21 cellular contexts compared by ENCODE assay signal in genomic region chr22:20660441-20661054, GRCh38.
DNase-seq lines count a peak whose midpoint lies in the region; ATAC-seq, FAIRE-seq and TF ChIP-seq lines count a peak whose summit lies in the region.
"Had no signal": no experiment of that assay in that cellular context is flagged by ENCODE, and none has a peak within 500 bp of the region (broad histone marks: within the 10 kb centered on the region; RNA-seq: fewer than 3 reads in every experiment).

No MANE protein-coding gene starts in this region.

- H3K9me3 ChIP-seq in A549 = no peaks in the 10 kb centered on the region
- peaks cover 8% of the 10 kb centered on the region; the same call in 1 of the 2 replicates for H3K9me3 ChIP-seq in K562 (replicated peaks; ENCODE audit: control insufficient read depth, insufficient read depth, low read depth, low read length)
- H3K9me3 ChIP-seq in small intestine (ENCODE audit: control insufficient read depth, low read depth) = no peaks in the 10 kb centered on the region
- H3K9me3 ChIP-seq: BE2C had no signal

- TF ChIP-seq CTCF in A549 (IDR thresholded peaks at IDR 0.05) = no peak
- TF ChIP-seq CTCF in K562 (IDR thresholded peaks at IDR 0.05 in 2 of 3, conservative IDR thresholded peaks at IDR 0.05 in 1 of 3; ENCODE audit: insufficient read depth in 2 of 3, low read depth in 1 of 3, low read length in 3 of 3) = no peak

- no peak for TF ChIP-seq RAD21 in A549 (conservative IDR thresholded peaks at IDR 0.05 in 1 of 2, IDR thresholded peaks at IDR 0.05 in 1 of 2)
- no peak for TF ChIP-seq RAD21 in K562 (CRISPR knock-in tag; conservative IDR thresholded peaks at IDR 0.05 in 1 of 2, IDR thresholded peaks at IDR 0.05 in 1 of 2)

- TF ChIP-seq POLR2A in A549 (IDR thresholded peaks at IDR 0.05; ENCODE audit: low read length) = no peak
- TF ChIP-seq POLR2A in K562 (conservative IDR thresholded peaks at IDR 0.05) = no peak

- no peak for DNase-seq in A549 (ENCODE audit: low read depth in 1 of 2, low spot score in 1 of 2)
- no peak for DNase-seq in K562 (ENCODE audit: extremely low read depth in 1 of 4, low spot score in 3 of 4)
- DNase-seq in small intestine = no peak
- DNase-seq in amygdala (lab: John Stamatoyannopoulos, UW) = no peak
- no peak for DNase-seq in pons (ENCODE audit: low spot score)
- no peak for DNase-seq in DMS153 treated with DMSO at 0.1 percent for 48 hours (lab: John Stamatoyannopoulos, UW; ENCODE audit: unreplicated experiment)
- DNase-seq: 8988T; ACHN; BE2C; C1 segment of cervical spinal cord; CD4-positive, alpha-beta memory T cell; CD4-positive, CD25-positive, alpha-beta regulatory T cell; CD8-positive, alpha-beta memory T cell; COR-L47; DMS 273 treated with DMSO at 0.1 percent for 48 hours; DMS153; DMS79 treated with DMSO at 0.1 percent for 48 hours; GF-D8 had no signal

- intact Hi-C loops in K562 (cut with micrococcal nuclease) = no loop called here

- TF ChIP-seq EP300 in A549 (IDR thresholded peaks at IDR 0.05) = no peak
- TF ChIP-seq EP300 in K562 (IDR thresholded peaks at IDR 0.05; ENCODE audit: low read length) = no peak

- BruUV-seq in K562 (replicated peaks; lab: Mats Ljungman, UMichigan) = TSS peak; percentile 22

- POLR2A ChIA-PET in A549 (lab: Yijun Ruan, JAX) (no interaction called here), K562 (lab: Yijun Ruan, JAX) (interaction anchor here (0.8 kb wide), 1 partner anchor 350 kb away, joined by 4 read pairs; no protein-coding TSS in a partner anchor)

- CTCF ChIA-PET in A549 (lab: Yijun Ruan, JAX) = interaction anchor here (1.0 kb wide), 1 partner anchor 22 kb away, joined by 3 read pairs; no protein-coding TSS in a partner anchor
- CTCF ChIA-PET in K562 (lab: Yijun Ruan, JAX; ENCODE audit: low intra/inter-chr PET ratio) = no interaction called here

- no peak overlapping the region for H2AFZ ChIP-seq in K562 (ENCODE audit: low read depth, low read length)

- H3K36me3 ChIP-seq in K562 (ENCODE audit: control insufficient read depth, insufficient read depth, low read length) = no peaks in the 10 kb centered on the region
- no peaks in the 10 kb centered on the region for H3K36me3 ChIP-seq in small intestine (ENCODE audit: control insufficient read depth in 2 of 2, insufficient read depth in 2 of 2, low read length in 2 of 2)
- H3K36me3 ChIP-seq: BE2C, BLaER1 had no signal

- H3K9me1 ChIP-seq in K562 (ENCODE audit: control insufficient read depth, insufficient read depth, low read length) = no peaks in the 10 kb centered on the region

- H3K4me3 ChIP-seq in A549 (no peak overlapping the region), K562 (no peak overlapping the region), small intestine (ENCODE audit: low read depth in 1 of 2, low read length in 2 of 2) (no peak overlapping the region)
- H3K4me3 ChIP-seq: BLaER1 had no signal

- no peaks in the 10 kb centered on the region for H3K79me2 ChIP-seq in K562 (ENCODE audit: control insufficient read depth, insufficient read depth, low read length)

- in situ Hi-C loops in K562 (cut with MboI) = no loop called here

- no peak overlapping the region for H3K9ac ChIP-seq in K562 (ENCODE audit: insufficient read depth in 1 of 2, low read depth in 2 of 2, low read length in 2 of 2)
- H3K9ac ChIP-seq: BLaER1 had no signal

- ATAC-seq in A549 (no peak), K562 (no peak)

- H3K4me2 ChIP-seq in A549 (no peak overlapping the region), K562 (ENCODE audit: insufficient read depth, low read length) (no peak overlapping the region)
- H3K4me2 ChIP-seq: BLaER1 had no signal

- H3K27me3 ChIP-seq in K562 (ENCODE audit: control insufficient read depth in 2 of 2, insufficient read depth in 2 of 2, low read length in 2 of 2) (peaks cover 30 to 36% of the 10 kb centered on the region in 2 experiments), small intestine (ENCODE audit: control insufficient read depth in 2 of 2, insufficient read depth in 2 of 2, low read length in 2 of 2) (peaks cover 0 to 2% of the 10 kb centered on the region in 2 donors)
- H3K27me3 ChIP-seq: BLaER1 had no signal

- FAIRE-seq in A549 (lab: Jason Lieb, UNC) (no peak), K562 (lab: Jason Lieb, UNC) (no peak), small intestine (lab: Jason Lieb, UNC) (peak; percentile 76)
- FAIRE-seq: GM12891, GM19239 had no signal

- H3K27ac ChIP-seq in A549 = no peak overlapping the region
- H3K27ac ChIP-seq in K562 (ENCODE audit: extremely low read depth, low read depth, low read length) = no peak overlapping the region
- H3K27ac ChIP-seq in small intestine (ENCODE audit: low read depth in 1 of 2, low read length in 1 of 2) = no peak overlapping the region
- H3K27ac ChIP-seq: BLaER1 had no signal

- no peaks in the 10 kb centered on the region for H4K20me1 ChIP-seq in K562 (replicated peaks; ENCODE audit: control insufficient read depth, insufficient read depth, low read length)
- H4K20me1 ChIP-seq: BLaER1 had no signal

- WGBS in A549 (ENCODE audit: missing lambda C conversion rate) = 48% methylated on average over 6 of the region's 6 CpGs
- WGBS in K562 (ENCODE audit: insufficient coverage, low coverage, missing lambda C conversion rate) = 3% methylated on average over 6 of the region's 6 CpGs
- 73 to 84% (median 78%) methylated on average over 6 of the region's 6 CpGs for WGBS in small intestine, 3 donors

- no peaks in the 10 kb centered on the region for H3K4me1 ChIP-seq in A549
- H3K4me1 ChIP-seq in K562 (replicated peaks in 1 of 2; ENCODE audit: control insufficient read depth in 2 of 2, insufficient read depth in 2 of 2, low read length in 2 of 2) = no peaks in the 10 kb centered on the region; a peak in 1 of 5 replicates
- H3K4me1 ChIP-seq in small intestine (ENCODE audit: control insufficient read depth in 2 of 2, insufficient read depth in 1 of 2, low read depth in 1 of 2, low read length in 1 of 2) = no peaks in the 10 kb centered on the region
- H3K4me1 ChIP-seq: BE2C, BLaER1 had no signal

TF ChIP-seq in A549, 52 proteins besides CTCF, POLR2A, EP300 and RAD21:
- TF ChIP-seq JUNB (IDR thresholded peaks at IDR 0.05) = no peak
- 0 out of 2 replicates have a peak, but pooled peaks have one; percentile 16 for TF ChIP-seq RNF2 (IDR thresholded peaks at IDR 0.05; ENCODE audit: borderline replicate concordance, low read depth)

TF ChIP-seq in K562, 482 proteins besides CTCF, POLR2A, EP300 and RAD21 (continues in another document):
- TF ChIP-seq TCF3 (CRISPR knock-in tag; IDR thresholded peaks at IDR 0.05) (no peak), PCBP1 (IDR thresholded peaks at IDR 0.05; ENCODE audit: low read depth, low read length, poor library complexity, severe bottlenecking) (no peak), ZNF316 (IDR thresholded peaks at IDR 0.05) (0 out of 2 replicates have a peak, but pooled peaks have one; percentile 40), ZNF551 (CRISPR knock-in tag; IDR thresholded peaks at IDR 0.05) (peak; percentile 16; the same call in 1 of the 2 replicates), ZNF780A (CRISPR knock-in tag; IDR thresholded peaks at IDR 0.05) (0 out of 2 replicates have a peak, but pooled peaks have one; percentile 4), LCOR (CRISPR knock-in tag; IDR thresholded peaks at IDR 0.05) (0 out of 2 replicates have a peak, but pooled peaks have one; percentile 25), PCBP2 (IDR thresholded peaks at IDR 0.05; ENCODE audit: low read depth, low read length, poor library complexity, severe bottlenecking) (no peak), ZFP36 (IDR thresholded peaks at IDR 0.05; ENCODE audit: low read depth, low read length, partially characterized antibody) (no peak), TSC22D4 (tag; IDR thresholded peaks at IDR 0.05) (no peak), CHCHD3 (CRISPR knock-in tag; IDR thresholded peaks at IDR 0.05) (no peak), ZNF146 (CRISPR knock-in tag; IDR thresholded peaks at IDR 0.05; ENCODE audit: unreplicated experiment) (no peak), CHAMP1 (IDR thresholded peaks at IDR 0.05) (peak; percentile 13; the same call in 1 of the 2 replicates), U2AF1 (optimal IDR thresholded peaks at IDR 0.05; ENCODE audit: low read depth, low read length) (peak; percentile 13), KLF16 (IDR thresholded peaks at IDR 0.05) (no peak), NONO (IDR thresholded peaks at IDR 0.05; ENCODE audit: low read depth in 2 of 2, low read length in 1 of 2) (0 out of 4 replicates have a peak, but pooled peaks of 1 of the 2 experiments have one; percentile 10)
- TF ChIP-seq, protein P1, sequence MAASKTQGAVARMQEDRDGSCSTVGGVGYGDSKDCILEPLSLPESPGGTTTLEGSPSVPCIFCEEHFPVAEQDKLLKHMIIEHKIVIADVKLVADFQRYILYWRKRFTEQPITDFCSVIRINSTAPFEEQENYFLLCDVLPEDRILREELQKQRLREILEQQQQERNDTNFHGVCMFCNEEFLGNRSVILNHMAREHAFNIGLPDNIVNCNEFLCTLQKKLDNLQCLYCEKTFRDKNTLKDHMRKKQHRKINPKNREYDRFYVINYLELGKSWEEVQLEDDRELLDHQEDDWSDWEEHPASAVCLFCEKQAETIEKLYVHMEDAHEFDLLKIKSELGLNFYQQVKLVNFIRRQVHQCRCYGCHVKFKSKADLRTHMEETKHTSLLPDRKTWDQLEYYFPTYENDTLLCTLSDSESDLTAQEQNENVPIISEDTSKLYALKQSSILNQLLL (CRISPR knock-in tag; IDR thresholded peaks at IDR 0.05; ENCODE audit: borderline replicate concordance) = no peak

Comparison
In these comparisons a context has a peak if more than half of its experiments do, and no peak if none do; other contexts are left out.
1. Of the 35 proteins assayed by ChIP-seq in both K562 and A549: peak only in K562: CBX2 and CBX8; only in A549: RNF2; in both: none; in neither: 32.